In genomic region chr4:41844327-41844726, GRCh38 we compare ENCODE assay signal across 21 cellular contexts.
A peak's percentile ranks its signal among the peaks of the same experiment; 100 is the strongest.
DNase-seq lines count a peak whose midpoint lies in the region; ATAC-seq, FAIRE-seq and TF ChIP-seq lines count a peak whose summit lies in the region.
"Had no signal": no experiment of that assay in that cellular context is flagged by ENCODE, and none has a peak within 500 bp of the region (broad histone marks: within the 10 kb centered on the region; RNA-seq: fewer than 3 reads in every experiment).

No MANE protein-coding gene starts in this region.

- H3K36me3 ChIP-seq in OCI-LY1 (ENCODE audit: insufficient read depth, low read length) (no peaks in the 10 kb centered on the region), bronchial epithelial cell (ENCODE audit: control insufficient read depth, insufficient read depth, low read length) (no peaks in the 10 kb centered on the region), right atrium auricular region (no peaks in the 10 kb centered on the region), ovary (no peaks in the 10 kb centered on the region)
- H3K36me3 ChIP-seq: BE2C had no signal

- H2AFZ ChIP-seq in OCI-LY1 (ENCODE audit: low read length): no peak overlapping the region
- H2AFZ ChIP-seq: PC-9 had no signal

- H3K9me2 ChIP-seq in OCI-LY1 (ENCODE audit: low read depth, low read length): no peaks in the 10 kb centered on the region

- TF ChIP-seq POLR2A in ovary (IDR thresholded peaks at IDR 0.05): no peak

- FAIRE-seq in bronchial epithelial cell (lab: Jason Lieb, UNC): no peak
- FAIRE-seq: G401.6, H54 had no signal

- peak; percentile 7 for DNase-seq in NCI-H2227 (lab: John Stamatoyannopoulos, UW; ENCODE audit: unreplicated experiment)
- DNase-seq in NCI-H2227 treated with DMSO at 0.1 percent for 48 hours (lab: John Stamatoyannopoulos, UW): no peak
- DNase-seq in bronchial epithelial cell (ENCODE audit: low read depth): peak; percentile 12
- DNase-seq in renal cortical epithelial cell (ENCODE audit: low read depth): peak; percentile 2
- DNase-seq in right atrium auricular region (ENCODE audit: low spot score): no peak
- DNase-seq in ovary: no peak
- DNase-seq: 8988T; BE2C; Calu3; CD4-positive, alpha-beta memory T cell; DMS79; NCI-H1048; NCI-H146; NCI-H2081 treated with DMSO at 0.1 percent for 48 hours; NCI-H345; NK-92 treated with Interleukin-12 subunit alpha and Interleukin-12 subunit beta, amount 100 ng/mL, for 24 hours; PC-9 had no signal

- H3K4me3 ChIP-seq in OCI-LY1 (ENCODE audit: low read depth, low read length, poor library complexity, severe bottlenecking) (peak overlapping the region; percentile 40), bronchial epithelial cell (ENCODE audit: low read depth, low read length) (no peak overlapping the region), right atrium auricular region (no peak overlapping the region), ovary (no peak overlapping the region)
- H3K4me3 ChIP-seq: PC-9 had no signal

- no peak overlapping the region for H3K9ac ChIP-seq in OCI-LY1 (ENCODE audit: low read length)

- H3K9me3 ChIP-seq in OCI-LY1 (ENCODE audit: low read length) (no peaks in the 10 kb centered on the region), right atrium auricular region (no peaks in the 10 kb centered on the region), ovary (no peaks in the 10 kb centered on the region)
- H3K9me3 ChIP-seq: BE2C had no signal

- peak overlapping the region; percentile 50 for H3K4me2 ChIP-seq in OCI-LY1 (ENCODE audit: low read length)
- H3K4me2 ChIP-seq: PC-9 had no signal

- no peaks in the 10 kb centered on the region for H3F3A ChIP-seq in OCI-LY1 (ENCODE audit: insufficient read depth, low read length)

- no peak for TF ChIP-seq EP300 in ovary (IDR thresholded peaks at IDR 0.05)

- ATAC-seq in GM18519 (IDR thresholded peaks at IDR 0.05; ENCODE audit: low FRiP score, unreplicated experiment): no peak

- no peak for TF ChIP-seq CTCF in OCI-LY1 (IDR thresholded peaks at IDR 0.05; ENCODE audit: low read length)
- no peak for TF ChIP-seq CTCF in bronchial epithelial cell (IDR thresholded peaks at IDR 0.05; ENCODE audit: insufficient read depth, low read length, severe bottlenecking)
- no peak for TF ChIP-seq CTCF in right atrium auricular region (IDR thresholded peaks at IDR 0.05)
- no peak for TF ChIP-seq CTCF in ovary (IDR thresholded peaks at IDR 0.05)

- intact Hi-C loops in ovary (cut with DNase I): no loop called here

- no peak overlapping the region for H3K27ac ChIP-seq in OCI-LY1 (ENCODE audit: low read depth, low read length, poor library complexity, severe bottlenecking)
- H3K27ac ChIP-seq in right atrium auricular region: no peak overlapping the region
- H3K27ac ChIP-seq in ovary: no peak overlapping the region
- H3K27ac ChIP-seq: PC-9 had no signal

- H4K20me1 ChIP-seq in OCI-LY1 (ENCODE audit: insufficient read depth, low read length): no peaks in the 10 kb centered on the region

- H3K79me2 ChIP-seq in OCI-LY1 (ENCODE audit: insufficient read depth, low read length): no peaks in the 10 kb centered on the region

- H3K4me1 ChIP-seq in OCI-LY1 (ENCODE audit: insufficient read depth, low read length, severe bottlenecking) (no peaks in the 10 kb centered on the region), right atrium auricular region (no peaks in the 10 kb centered on the region), ovary (ENCODE audit: insufficient read depth) (no peaks in the 10 kb centered on the region)

- H3K27me3 ChIP-seq in OCI-LY1 (ENCODE audit: insufficient read depth, low read length) (no peaks in the 10 kb centered on the region), bronchial epithelial cell (ENCODE audit: control insufficient read depth, insufficient read depth, low read length) (peaks cover 3% of the 10 kb centered on the region), right atrium auricular region (no peaks in the 10 kb centered on the region), ovary (no peaks in the 10 kb centered on the region)
- H3K27me3 ChIP-seq: BE2C had no signal

Comparison
In these comparisons a context has a peak if more than half of its experiments do, and no peak if none do; other contexts are left out.
1. DNase-seq: peak in NCI-H2227 (single experiment), bronchial epithelial cell (single experiment) and renal cortical epithelial cell (single experiment); none in NCI-H2227 treated with DMSO at 0.1 percent for 48 hours (single experiment), right atrium auricular region (single experiment) and ovary (0 of 5).